9 cellular contexts compared by ENCODE assay signal in genomic region chr1:26168410-26169167, GRCh38. TPM values are rescaled to one million over a fixed set of nuclear protein-coding genes. Genes with fewer than 3 reads are reported as not detected.
A peak's percentile ranks its signal among the peaks of the same experiment; 100 is the strongest.
DNase-seq lines count a peak whose midpoint lies in the region; ATAC-seq and TF ChIP-seq lines count a peak whose summit lies in the region.
"Had no signal": no experiment of that assay in that cellular context is flagged by ENCODE, and none has a peak within 500 bp of the region (broad histone marks: within the 10 kb centered on the region; RNA-seq: fewer than 3 reads in every experiment).

TSS of gene C1orf232 (minus strand) at chr1:26168963. CDS start at chr1:26168499, 464 bp downstream.

- H3K4me3 Mint-ChIP-seq in mesothelial cell of epicardium: peak within 1 kb of the TSS; percentile 87

- peak within 1 kb of the TSS; percentile 87 to 89 for H3K27ac ChIP-seq in breast epithelium

- H3K4me1 ChIP-seq in breast epithelium: no peaks in the 10 kb centered on the region

- DNase-seq in DMS153 treated with DMSO at 0.1 percent for 48 hours (lab: John Stamatoyannopoulos, UW; ENCODE audit: unreplicated experiment) (peak; percentile 60), NCI-H187 treated with DMSO at 0.1 percent for 48 hours (lab: John Stamatoyannopoulos, UW) (peak; percentile 5), breast epithelium (ENCODE audit: low spot score in 2 of 2) (no peak), mesothelial cell of epicardium (ENCODE audit: low spot score in 2 of 2, unreplicated experiment in 2 of 2) (no peak), ACHN (no peak)
- no peak for DNase-seq in stimulated activated CD4-positive, alpha-beta T cell treated with anti-CD3 and anti-CD28 coated beads, Interleukin-4, amount 100 ng/mL, for 1 hour
- DNase-seq in activated CD8-positive, alpha-beta memory T cell treated with anti-CD3 and anti-CD28 coated beads, Interleukin-2, amount 50 U/mL, for 4 hours: no peak

- H3K4me3 ChIP-seq in breast epithelium: peak within 1 kb of the TSS; percentile 76 to 89 (median 80)

- H3K27me3 ChIP-seq in breast epithelium: no peaks in the 10 kb centered on the region

- ATAC-seq in GM19467 (IDR thresholded peaks at IDR 0.05; ENCODE audit: unreplicated experiment): no peak

- no peaks in the 10 kb centered on the region for H3K27me3 Mint-ChIP-seq in mesothelial cell of epicardium (ENCODE audit: low read depth)

- no peaks in the 10 kb centered on the region for H3K36me3 ChIP-seq in breast epithelium

- in situ Hi-C loops in ACHN (cut with HindIII; ENCODE audit: low pct_ligation_motif_present, low pct_unique_long_range_greater_than_20kb, low sequenced_read_pairs): no loop called here

- no peaks in the 10 kb centered on the region for H3K9me3 Mint-ChIP-seq in mesothelial cell of epicardium

- no peaks in the 10 kb centered on the region for H3K9me3 ChIP-seq in breast epithelium

- no peaks in the 10 kb centered on the region for H3K36me3 Mint-ChIP-seq in mesothelial cell of epicardium

- intact Hi-C loops in breast epithelium (cut with DNase I; ENCODE audit: low total_unique reads): loop anchor here (10.0 kb wide), 1 partner anchor 66 kb away; the partner anchor contains the start of gene CEP85

- TF ChIP-seq POLR2A in breast epithelium (IDR thresholded peaks at IDR 0.05): no peak

- TF ChIP-seq CTCF in breast epithelium (IDR thresholded peaks at IDR 0.05): no peak
- TF ChIP-seq CTCF in mesothelial cell of epicardium (IDR thresholded peaks at IDR 0.05; ENCODE audit: unreplicated experiment): no peak

- H3K27ac Mint-ChIP-seq in mesothelial cell of epicardium: peak within 1 kb of the TSS; percentile 93

- peaks cover 31% of the 10 kb centered on the region for H3K4me1 Mint-ChIP-seq in mesothelial cell of epicardium

RNA-seq across cellular contexts. Expression of gene C1orf232, which starts in this region (rescaled TPM):
- total RNA-seq in breast epithelium (not detected), mesothelial cell of epicardium (not detected in 3 replicates)
- total RNA-seq: RPMI7951 had no signal

Comparison
In these comparisons a context has a peak if more than half of its experiments do, and no peak if none do; other contexts are left out.
1. DNase-seq: peak in DMS153 treated with DMSO at 0.1 percent for 48 hours (single experiment) and NCI-H187 treated with DMSO at 0.1 percent for 48 hours (single experiment); none in breast epithelium (0 of 2), mesothelial cell of epicardium (0 of 2), stimulated activated CD4-positive, alpha-beta T cell treated with anti-CD3 and anti-CD28 coated beads, Interleukin-4, amount 100 ng/mL, for 1 hour (single experiment), ACHN (single experiment) and activated CD8-positive, alpha-beta memory T cell treated with anti-CD3 and anti-CD28 coated beads, Interleukin-2, amount 50 U/mL, for 4 hours (single experiment).